Comparison of ENCODE assay signal across 31 cellular contexts in the genomic region with DNA sequence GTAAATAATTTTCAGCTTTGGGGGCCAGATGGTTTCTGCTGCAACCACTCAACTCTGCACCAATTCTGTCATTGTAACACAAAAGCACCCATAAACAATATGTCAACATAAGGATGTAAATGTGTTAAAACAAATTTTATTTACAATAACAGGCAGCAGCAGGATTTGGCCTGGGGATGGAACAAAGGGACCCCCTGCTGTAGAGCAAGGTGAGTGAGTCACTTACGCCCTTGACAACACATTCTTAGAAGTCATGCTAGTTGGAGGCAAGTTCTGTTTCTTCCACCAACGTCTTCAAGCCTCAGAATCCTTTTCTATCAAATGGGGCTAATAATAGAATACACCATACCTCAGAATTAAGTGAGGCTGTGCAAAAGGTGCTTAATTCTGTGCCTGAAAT.
"Had no signal": no experiment of that assay in that cellular context is flagged by ENCODE, and none has a peak within 500 bp of the region (broad histone marks: within the 10 kb centered on the region; RNA-seq: fewer than 3 reads in every experiment).

No MANE protein-coding gene starts in this region.

- H3K4me3 ChIP-seq: ascending aorta, cardiac muscle cell, colonic mucosa, dorsolateral prefrontal cortex, gastroesophageal sphincter, hepatocyte, left lung, lower lobe of right lung, neural progenitor cell, right lobe of liver, testis, transverse colon had no signal

- H3K79me2 ChIP-seq: hepatocyte had no signal

- H2AFZ ChIP-seq: hepatocyte, neural progenitor cell had no signal

- H3K27me3 ChIP-seq: ascending aorta, cardiac muscle cell, colonic mucosa, dorsolateral prefrontal cortex, gastroesophageal sphincter, hepatocyte, left lung, neural progenitor cell, right lobe of liver, testis, transverse colon had no signal

- H3K36me3 Mint-ChIP-seq: activated naive CD4-positive, alpha-beta T cell treated with anti-CD3 and anti-CD28 coated beads, Interleukin-2, amount 10 ng/mL, durations not matched to agents 7 days and 5 days; activated naive CD8-positive, alpha-beta T cell treated with anti-CD3 and anti-CD28 coated beads, Interleukin-2, amount 10 ng/mL, durations not matched to agents 7 days and 5 days; brain; natural killer cell; neural progenitor cell had no signal

- DNase-seq: activated CD4-positive, alpha-beta memory T cell treated with anti-CD3 and anti-CD28 coated beads, Interleukin-2, amount 10 ng/mL, durations not matched to agents 7 days and 5 days; activated CD4-positive, alpha-beta T cell treated with anti-CD3 and anti-CD28 coated beads for 1 hour; activated CD4-positive, alpha-beta T cell treated with anti-CD3 and anti-CD28 coated beads, Interleukin-2, amount 10 ng/mL, durations not matched to agents 7 days and 5 days; activated CD8-positive, alpha-beta memory T cell treated with anti-CD3 and anti-CD28 coated beads, Interleukin-2, amount 50 U/mL, for 48 hours; activated gamma-delta T cell; activated naive CD4-positive, alpha-beta T cell treated with anti-CD3 and anti-CD28 coated beads, Interleukin-2, amount 10 ng/mL, durations not matched to agents 7 days and 5 days; activated naive CD8-positive, alpha-beta T cell treated with anti-CD3 and anti-CD28 coated beads, Interleukin-2, amount 10 ng/mL, durations not matched to agents 7 days and 5 days; activated T-cell treated with anti-CD3 and anti-CD28 coated beads, Interleukin-2, amount 50 U/mL, for 24 hours; cerebellar nuclear complex; colonic mucosa; dorsolateral prefrontal cortex; effector memory CD8-positive, alpha-beta T cell; kidney glomerular epithelial cell; left lung; lower lobe of right lung; mesenchymal stem cell; natural killer cell; occipital lobe; posterior cingulate gyrus; right lobe of liver; stimulated activated CD4-positive, alpha-beta T cell treated with anti-CD3 and anti-CD28 coated beads, Interleukin-2, amount 100 ng/mL, for 48 hours; stimulated activated naive CD8-positive, alpha-beta T cell treated with anti-CD3 and anti-CD28 coated beads, Interleukin-15, Interleukin-2, amounts not matched to agents 100 U/mL and 50 U/mL, for 24 hours; T1000; testis; transverse colon had no signal

- H3K9me3 Mint-ChIP-seq: activated CD4-positive, alpha-beta T cell treated with anti-CD3 and anti-CD28 coated beads, Interleukin-2, amount 10 ng/mL, durations not matched to agents 7 days and 5 days; brain; neural progenitor cell had no signal

- H3K36me3 ChIP-seq: ascending aorta, cardiac muscle cell, colonic mucosa, gastroesophageal sphincter, left lung, lower lobe of right lung, neural progenitor cell, right lobe of liver, transverse colon had no signal

- ATAC-seq: effector memory CD8-positive, alpha-beta T cell; gastroesophageal sphincter; left lung; lower lobe of right lung; natural killer cell; right lobe of liver; stimulated activated naive CD8-positive, alpha-beta T cell treated with anti-CD3 and anti-CD28 coated beads, Interleukin-15, Interleukin-2, amounts not matched to agents 100 U/mL and 50 U/mL, for 24 hours had no signal

- H3K4me3 Mint-ChIP-seq: activated CD4-positive, alpha-beta memory T cell treated with anti-CD3 and anti-CD28 coated beads, Interleukin-2, amount 10 ng/mL, durations not matched to agents 7 days and 5 days; activated CD4-positive, alpha-beta T cell treated with anti-CD3 and anti-CD28 coated beads, Interleukin-2, amount 10 ng/mL, durations not matched to agents 7 days and 5 days; activated naive CD4-positive, alpha-beta T cell treated with anti-CD3 and anti-CD28 coated beads, Interleukin-2, amount 10 ng/mL, durations not matched to agents 7 days and 5 days; activated naive CD8-positive, alpha-beta T cell treated with anti-CD3 and anti-CD28 coated beads, Interleukin-2, amount 10 ng/mL, durations not matched to agents 7 days and 5 days; activated T-cell treated with anti-CD3 and anti-CD28 coated beads, Interleukin-2, amount 50 U/mL, for 24 hours; brain; effector memory CD8-positive, alpha-beta T cell; natural killer cell; neural progenitor cell had no signal

- H3K4me1 ChIP-seq: ascending aorta, colonic mucosa, gastroesophageal sphincter, left lung, lower lobe of right lung, neural progenitor cell, right lobe of liver, testis, transverse colon had no signal

- H3K4me1 Mint-ChIP-seq: activated CD4-positive, alpha-beta memory T cell treated with anti-CD3 and anti-CD28 coated beads, Interleukin-2, amount 10 ng/mL, durations not matched to agents 7 days and 5 days; activated CD4-positive, alpha-beta T cell treated with anti-CD3 and anti-CD28 coated beads, Interleukin-2, amount 10 ng/mL, durations not matched to agents 7 days and 5 days; activated naive CD4-positive, alpha-beta T cell treated with anti-CD3 and anti-CD28 coated beads, Interleukin-2, amount 10 ng/mL, durations not matched to agents 7 days and 5 days; activated naive CD8-positive, alpha-beta T cell treated with anti-CD3 and anti-CD28 coated beads, Interleukin-2, amount 10 ng/mL, durations not matched to agents 7 days and 5 days; natural killer cell had no signal

- H3K27ac ChIP-seq: ascending aorta, cardiac muscle cell, colonic mucosa, dorsolateral prefrontal cortex, gastroesophageal sphincter, hepatocyte, left lung, lower lobe of right lung, neural progenitor cell, right lobe of liver, testis, transverse colon had no signal

- H3K27ac Mint-ChIP-seq: activated CD4-positive, alpha-beta memory T cell treated with anti-CD3 and anti-CD28 coated beads, Interleukin-2, amount 10 ng/mL, durations not matched to agents 7 days and 5 days; activated CD4-positive, alpha-beta T cell treated with anti-CD3 and anti-CD28 coated beads, Interleukin-2, amount 10 ng/mL, durations not matched to agents 7 days and 5 days; activated naive CD4-positive, alpha-beta T cell treated with anti-CD3 and anti-CD28 coated beads, Interleukin-2, amount 10 ng/mL, durations not matched to agents 7 days and 5 days; activated naive CD8-positive, alpha-beta T cell treated with anti-CD3 and anti-CD28 coated beads, Interleukin-2, amount 10 ng/mL, durations not matched to agents 7 days and 5 days; activated T-cell treated with anti-CD3 and anti-CD28 coated beads, Interleukin-2, amount 50 U/mL, for 24 hours; effector memory CD8-positive, alpha-beta T cell; natural killer cell; neural progenitor cell had no signal

- H3K4me2 ChIP-seq: hepatocyte, neural progenitor cell had no signal

- H3K27me3 Mint-ChIP-seq: activated CD4-positive, alpha-beta memory T cell treated with anti-CD3 and anti-CD28 coated beads, Interleukin-2, amount 10 ng/mL, durations not matched to agents 7 days and 5 days; activated CD4-positive, alpha-beta T cell treated with anti-CD3 and anti-CD28 coated beads, Interleukin-2, amount 10 ng/mL, durations not matched to agents 7 days and 5 days; activated naive CD4-positive, alpha-beta T cell treated with anti-CD3 and anti-CD28 coated beads, Interleukin-2, amount 10 ng/mL, durations not matched to agents 7 days and 5 days; activated naive CD8-positive, alpha-beta T cell treated with anti-CD3 and anti-CD28 coated beads, Interleukin-2, amount 10 ng/mL, durations not matched to agents 7 days and 5 days; activated T-cell treated with anti-CD3 and anti-CD28 coated beads, Interleukin-2, amount 50 U/mL, for 24 hours; effector memory CD8-positive, alpha-beta T cell had no signal

- H3K9me3 ChIP-seq: ascending aorta, colonic mucosa, gastroesophageal sphincter, left lung, lower lobe of right lung, right lobe of liver, testis, transverse colon had no signal
